In genomic region chr1:204213668-204214662, GRCh38 we compare ENCODE assay signal across 8 cellular contexts. TPM values are rescaled to one million over a fixed set of nuclear protein-coding genes. Genes with fewer than 3 reads are reported as not detected.
DNase-seq lines count a peak whose midpoint lies in the region; ATAC-seq, FAIRE-seq and TF ChIP-seq lines count a peak whose summit lies in the region.

GOLT1A (minus strand) TSS chr1:204213988; CDS start chr1:204213906, 82 bp downstream.

- peaks cover 9% of the 10 kb centered on the region for H3K4me1 Mint-ChIP-seq in activated naive CD8-positive, alpha-beta T cell treated with anti-CD3 and anti-CD28 coated beads, Interleukin-2, amount 10 ng/mL, durations not matched to agents 7 days and 5 days
- H3K4me1 Mint-ChIP-seq in glutamatergic neuron (ENCODE audit: low read depth, unreplicated experiment): peaks cover 7% of the 10 kb centered on the region

- peak; percentile 42 for DNase-seq in GM12891 (ENCODE audit: insufficient read length, low spot score)
- peak; percentile 12 for DNase-seq in Panc1 (ENCODE audit: low read depth, low spot score)
- peak; percentile 53 for DNase-seq in activated naive CD8-positive, alpha-beta T cell treated with anti-CD3 and anti-CD28 coated beads, Interleukin-2, amount 10 ng/mL, durations not matched to agents 7 days and 5 days
- peak; percentile 73 for DNase-seq in glutamatergic neuron
- no peak for DNase-seq in omental fat pad (ENCODE audit: low spot score)
- DNase-seq in aorta: peak; percentile 69 to 82
- no peak for DNase-seq in SW 1271 (lab: John Stamatoyannopoulos, UW)

- H3K36me3 ChIP-seq in Panc1 (ENCODE audit: control insufficient read depth, insufficient read depth, low read length) (no peaks in the 10 kb centered on the region; the same call in 1 of the 2 replicates), aorta (ENCODE audit: control insufficient read depth in 1 of 2, insufficient read depth in 2 of 2, low read length in 1 of 2) (no peaks in the 10 kb centered on the region)

- no peak for TF ChIP-seq POLR2A in GM12891 (IDR thresholded peaks at IDR 0.05; ENCODE audit: low read depth, low read length)

- H3K27me3 ChIP-seq in Panc1 (ENCODE audit: control insufficient read depth, insufficient read depth, low read length) (peaks cover 3% of the 10 kb centered on the region; the same call in 1 of the 2 replicates), aorta (ENCODE audit: control insufficient read depth in 1 of 2, insufficient read depth in 2 of 2, low read length in 1 of 2) (no peaks in the 10 kb centered on the region)

- POLR2A ChIA-PET in Panc1 (lab: Charles Lee): no interaction called here
- POLR2A ChIA-PET in activated naive CD8-positive, alpha-beta T cell treated with anti-CD3 and anti-CD28 coated beads, Interleukin-2, amount 10 ng/mL, durations not matched to agents 7 days and 5 days (lab: Charles Lee): no interaction called here

- peaks cover 4% of the 10 kb centered on the region for H3K27me3 Mint-ChIP-seq in activated naive CD8-positive, alpha-beta T cell treated with anti-CD3 and anti-CD28 coated beads, Interleukin-2, amount 10 ng/mL, durations not matched to agents 7 days and 5 days
- peaks cover 4% of the 10 kb centered on the region for H3K27me3 Mint-ChIP-seq in glutamatergic neuron (ENCODE audit: unreplicated experiment)

- H3K9me3 ChIP-seq in Panc1 (ENCODE audit: control insufficient read depth, insufficient read depth, low read depth, low read length) (no peaks in the 10 kb centered on the region), aorta (ENCODE audit: control insufficient read depth, low read length) (no peaks in the 10 kb centered on the region)

- FAIRE-seq in GM12891 (lab: Jason Lieb, UNC): peak; percentile 9

- no peaks in the 10 kb centered on the region for H3K36me3 Mint-ChIP-seq in activated naive CD8-positive, alpha-beta T cell treated with anti-CD3 and anti-CD28 coated beads, Interleukin-2, amount 10 ng/mL, durations not matched to agents 7 days and 5 days
- no peaks in the 10 kb centered on the region for H3K36me3 Mint-ChIP-seq in glutamatergic neuron (ENCODE audit: unreplicated experiment)

- H3K4me3 ChIP-seq in Panc1 (ENCODE audit: low read depth in 2 of 2, low read length in 2 of 2): peak within 1 kb of the TSS; percentile 17 to 28
- H3K4me3 ChIP-seq in aorta (ENCODE audit: low read length in 2 of 2): no peak within 1 kb of the TSS

- H3K27ac ChIP-seq in Panc1 (ENCODE audit: low read length): no peak within 1 kb of the TSS
- H3K27ac ChIP-seq in aorta (ENCODE audit: low read depth in 1 of 2, low read length in 2 of 2): no peak within 1 kb of the TSS

- H3K4me1 ChIP-seq in Panc1 (ENCODE audit: control insufficient read depth, insufficient read depth, low read length): no peaks in the 10 kb centered on the region
- H3K4me1 ChIP-seq in aorta (ENCODE audit: control insufficient read depth in 1 of 2, insufficient read depth in 2 of 2, low read length in 2 of 2): no peaks in the 10 kb centered on the region

- BruUV-seq in Panc1 (replicated peaks; lab: Mats Ljungman, UMichigan): no TSS peak

- 14 to 16% methylated on average over 40 to 41 of the region's 41 CpGs for WGBS in aorta, 2 donors

- peak; percentile 79 for TF ChIP-seq CTCF in Panc1 (IDR thresholded peaks at IDR 0.05)
- peak; percentile 59 for TF ChIP-seq CTCF in glutamatergic neuron (IDR thresholded peaks at IDR 0.05; ENCODE audit: partially characterized antibody, unreplicated experiment)
- TF ChIP-seq CTCF in omental fat pad (IDR thresholded peaks at IDR 0.05): peak in 1 of 3 donors; percentile 10

- CTCF ChIA-PET in Panc1 (lab: Charles Lee): interaction anchor here (0.6 to 0.7 kb wide), 3 partner anchors 94 to 375 kb away, joined by 3 to 7 read pairs (median 3); no protein-coding TSS in a partner anchor

- in situ Hi-C loops in Panc1 (cut with HindIII; ENCODE audit: low pct_unique_long_range_greater_than_20kb, low sequenced_read_pairs): no loop called here

- no peak within 1 kb of the TSS for H3K27ac Mint-ChIP-seq in activated naive CD8-positive, alpha-beta T cell treated with anti-CD3 and anti-CD28 coated beads, Interleukin-2, amount 10 ng/mL, durations not matched to agents 7 days and 5 days
- no peak within 1 kb of the TSS for H3K27ac Mint-ChIP-seq in glutamatergic neuron (ENCODE audit: unreplicated experiment)

- H3K4me3 Mint-ChIP-seq in activated naive CD8-positive, alpha-beta T cell treated with anti-CD3 and anti-CD28 coated beads, Interleukin-2, amount 10 ng/mL, durations not matched to agents 7 days and 5 days: peak within 1 kb of the TSS; percentile 32
- H3K4me3 Mint-ChIP-seq in glutamatergic neuron (ENCODE audit: unreplicated experiment): peak within 1 kb of the TSS; percentile 87

- intact Hi-C loops in Panc1 (cut with micrococcal nuclease; ENCODE audit: unreplicated experiment): loop anchor here (1.0 kb wide), 1 partner anchor 150 kb away; no protein-coding TSS in a partner anchor
- intact Hi-C loops in aorta (cut with DNase I): loop anchor here (2.0 to 5.0 kb wide), 2 partner anchors 148 to 149 kb away; no protein-coding TSS in a partner anchor

- no peaks in the 10 kb centered on the region for H3K9me3 Mint-ChIP-seq in activated naive CD8-positive, alpha-beta T cell treated with anti-CD3 and anti-CD28 coated beads, Interleukin-2, amount 10 ng/mL, durations not matched to agents 7 days and 5 days
- peaks cover 3% of the 10 kb centered on the region for H3K9me3 Mint-ChIP-seq in glutamatergic neuron (ENCODE audit: unreplicated experiment)

- ATAC-seq in HG03175 (IDR thresholded peaks at IDR 0.05; ENCODE audit: unreplicated experiment) (peak; percentile 80), Panc1 (peak; percentile 85), omental fat pad (ENCODE audit: low FRiP score) (peak; percentile 80), aorta (ENCODE audit: low FRiP score) (peak; percentile 68)
- peak; percentile 64 for ATAC-seq in activated naive CD8-positive, alpha-beta T cell treated with anti-CD3 and anti-CD28 coated beads, Interleukin-2, amount 10 ng/mL, durations not matched to agents 7 days and 5 days (ENCODE audit: low read depth)

TF ChIP-seq in GM12891, 5 proteins besides CTCF, POLR2A, EP300 and RAD21:
- peak; percentile 62 for TF ChIP-seq PAX5 (IDR thresholded peaks at IDR 0.05; ENCODE audit: insufficient read depth, low read length, severe bottlenecking)
- TF ChIP-seq POU2F2 (IDR thresholded peaks at IDR 0.05; ENCODE audit: low read depth, low read length): no peak
- no peak for TF ChIP-seq SPI1 (IDR thresholded peaks at IDR 0.05; ENCODE audit: low read depth, low read length)
- TF ChIP-seq POLR2AphosphoS5 (IDR thresholded peaks at IDR 0.05; ENCODE audit: low read depth, low read length): no peak
- TF ChIP-seq TAF1 (IDR thresholded peaks at IDR 0.05; ENCODE audit: low read depth, low read length): no peak

RNA-seq across cellular contexts. Expression of gene GOLT1A, which starts in this region (rescaled TPM):
- polyA plus RNA-seq in GM12891 (2012; ENCODE audit: low read depth, missing spikeins): not detected
- total RNA-seq in Panc1 (2021; ENCODE audit: unreplicated experiment) (0.49 TPM), glutamatergic neuron (ENCODE audit: unreplicated experiment) (not detected), omental fat pad (not detected), aorta (not detected)
- polyA plus RNA-seq in Panc1 (2012; ENCODE audit: insufficient read length): 0.25 TPM
- total RNA-seq in activated naive CD8-positive, alpha-beta T cell treated with anti-CD3 and anti-CD28 coated beads, Interleukin-2, amount 10 ng/mL, durations not matched to agents 7 days and 5 days: not detected
- polyA plus RNA-seq in aorta: 10 to 100 TPM in 1 of 2 donors, not detected in 1; 10.5 TPM

Comparison
In these comparisons a context has a peak if more than half of its experiments do, and no peak if none do; other contexts are left out.
1. Peak in DNase-seq, ATAC-seq and H3K4me3 ChIP-seq in Panc1; RNA of the gene not detected or under 1 TPM.
2. Peak in DNase-seq and ATAC-seq in activated naive CD8-positive, alpha-beta T cell treated with anti-CD3 and anti-CD28 coated beads, Interleukin-2, amount 10 ng/mL, durations not matched to agents 7 days and 5 days; RNA of the gene not detected or under 1 TPM.
3. Peak in DNase-seq in glutamatergic neuron; RNA of the gene not detected or under 1 TPM.
4. Peak in ATAC-seq in omental fat pad; RNA of the gene not detected or under 1 TPM.
5. DNase-seq: peak in GM12891 (single experiment) and aorta (2 of 2); none in omental fat pad (single experiment) and SW 1271 (0 of 2).
6. Peak in every context shown above with its lines, with median percentiles within 50 percentile points of each other: ATAC-seq.